Comparison of ENCODE assay signal across 1 cellular context in the genomic region with DNA sequence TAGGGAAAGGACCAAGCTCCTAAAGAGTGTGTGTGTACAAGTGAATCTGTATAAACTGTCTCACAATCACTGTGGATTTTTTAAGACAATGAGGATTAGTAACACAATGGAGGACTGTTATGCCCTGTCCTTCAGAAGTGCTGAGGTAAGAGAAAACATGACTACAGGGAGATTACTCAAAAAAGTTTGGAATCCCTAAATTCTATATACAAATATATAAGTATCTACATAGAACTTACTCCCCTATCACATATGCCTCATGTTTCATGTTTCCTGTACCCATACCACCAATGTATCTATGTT.
TF ChIP-seq lines count a peak whose summit lies in the region.

No MANE protein-coding gene starts in this region.

TF ChIP-seq in GM23338, 12 proteins besides CTCF, POLR2A, EP300 and RAD21 (continued from another document):
- TF ChIP-seq, protein P1, sequence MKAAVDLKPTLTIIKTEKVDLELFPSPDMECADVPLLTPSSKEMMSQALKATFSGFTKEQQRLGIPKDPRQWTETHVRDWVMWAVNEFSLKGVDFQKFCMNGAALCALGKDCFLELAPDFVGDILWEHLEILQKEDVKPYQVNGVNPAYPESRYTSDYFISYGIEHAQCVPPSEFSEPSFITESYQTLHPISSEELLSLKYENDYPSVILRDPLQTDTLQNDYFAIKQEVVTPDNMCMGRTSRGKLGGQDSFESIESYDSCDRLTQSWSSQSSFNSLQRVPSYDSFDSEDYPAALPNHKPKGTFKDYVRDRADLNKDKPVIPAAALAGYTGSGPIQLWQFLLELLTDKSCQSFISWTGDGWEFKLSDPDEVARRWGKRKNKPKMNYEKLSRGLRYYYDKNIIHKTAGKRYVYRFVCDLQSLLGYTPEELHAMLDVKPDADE (IDR thresholded peaks at IDR 0.05): no peak
- TF ChIP-seq ZNF331 (CRISPR knock-in tag; IDR thresholded peaks at IDR 0.05; ENCODE audit: low read depth): no peak
- TF ChIP-seq POLR2AphosphoS5 (IDR thresholded peaks at IDR 0.05; ENCODE audit: low read depth): no peak
- TF ChIP-seq CREB1 (CRISPR knock-in tag; IDR thresholded peaks at IDR 0.05; ENCODE audit: low read depth): no peak
- TF ChIP-seq NANOG (IDR thresholded peaks at IDR 0.05; ENCODE audit: borderline replicate concordance): no peak
- no peak for TF ChIP-seq STAT1 (IDR thresholded peaks at IDR 0.05; ENCODE audit: unreplicated experiment)
- TF ChIP-seq, protein P2, sequence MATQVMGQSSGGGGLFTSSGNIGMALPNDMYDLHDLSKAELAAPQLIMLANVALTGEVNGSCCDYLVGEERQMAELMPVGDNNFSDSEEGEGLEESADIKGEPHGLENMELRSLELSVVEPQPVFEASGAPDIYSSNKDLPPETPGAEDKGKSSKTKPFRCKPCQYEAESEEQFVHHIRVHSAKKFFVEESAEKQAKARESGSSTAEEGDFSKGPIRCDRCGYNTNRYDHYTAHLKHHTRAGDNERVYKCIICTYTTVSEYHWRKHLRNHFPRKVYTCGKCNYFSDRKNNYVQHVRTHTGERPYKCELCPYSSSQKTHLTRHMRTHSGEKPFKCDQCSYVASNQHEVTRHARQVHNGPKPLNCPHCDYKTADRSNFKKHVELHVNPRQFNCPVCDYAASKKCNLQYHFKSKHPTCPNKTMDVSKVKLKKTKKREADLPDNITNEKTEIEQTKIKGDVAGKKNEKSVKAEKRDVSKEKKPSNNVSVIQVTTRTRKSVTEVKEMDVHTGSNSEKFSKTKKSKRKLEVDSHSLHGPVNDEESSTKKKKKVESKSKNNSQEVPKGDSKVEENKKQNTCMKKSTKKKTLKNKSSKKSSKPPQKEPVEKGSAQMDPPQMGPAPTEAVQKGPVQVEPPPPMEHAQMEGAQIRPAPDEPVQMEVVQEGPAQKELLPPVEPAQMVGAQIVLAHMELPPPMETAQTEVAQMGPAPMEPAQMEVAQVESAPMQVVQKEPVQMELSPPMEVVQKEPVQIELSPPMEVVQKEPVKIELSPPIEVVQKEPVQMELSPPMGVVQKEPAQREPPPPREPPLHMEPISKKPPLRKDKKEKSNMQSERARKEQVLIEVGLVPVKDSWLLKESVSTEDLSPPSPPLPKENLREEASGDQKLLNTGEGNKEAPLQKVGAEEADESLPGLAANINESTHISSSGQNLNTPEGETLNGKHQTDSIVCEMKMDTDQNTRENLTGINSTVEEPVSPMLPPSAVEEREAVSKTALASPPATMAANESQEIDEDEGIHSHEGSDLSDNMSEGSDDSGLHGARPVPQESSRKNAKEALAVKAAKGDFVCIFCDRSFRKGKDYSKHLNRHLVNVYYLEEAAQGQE (IDR thresholded peaks at IDR 0.05; ENCODE audit: unreplicated experiment): no peak
- no peak for TF ChIP-seq ZNF114 (CRISPR knock-in tag; IDR thresholded peaks at IDR 0.05)
- TF ChIP-seq EZH2 (IDR thresholded peaks at IDR 0.05; ENCODE audit: low read depth, unreplicated experiment): no peak
